ENCODE assay signal across 19 cellular contexts in genomic region chr10:87804939-87805569, GRCh38. TPM values are rescaled to one million over a fixed set of nuclear protein-coding genes. Genes with fewer than 3 reads are reported as not detected.
DNase-seq lines count a peak whose midpoint lies in the region; ATAC-seq, FAIRE-seq and TF ChIP-seq lines count a peak whose summit lies in the region.
"Had no signal": no experiment of that assay in that cellular context is flagged by ENCODE, and none has a peak within 500 bp of the region (broad histone marks: within the 10 kb centered on the region; RNA-seq: fewer than 3 reads in every experiment).

No MANE protein-coding gene starts in this region.

- no peak overlapping the region for H3K4me2 ChIP-seq in neural progenitor cell
- H3K4me2 ChIP-seq in osteoblast (ENCODE audit: insufficient read depth, low read length): no peak overlapping the region

- H4K20me1 ChIP-seq in neural progenitor cell (ENCODE audit: low read depth) (no peaks in the 10 kb centered on the region), osteoblast (ENCODE audit: insufficient read depth, low read length) (peaks cover 6% of the 10 kb centered on the region)

- CTCF ChIA-PET in activated CD8-positive, alpha-beta T cell treated with anti-CD3 and anti-CD28 coated beads, Interleukin-2, amount 10 ng/mL, durations not matched to agents 7 days and 5 days (lab: Charles Lee): interaction anchor here (1.4 kb wide), 1 partner anchor 17 kb away, joined by 3 read pairs; no protein-coding TSS in a partner anchor

- H3K27me3 Mint-ChIP-seq in activated T-cell treated with anti-CD3 and anti-CD28 coated beads, Interleukin-2, amount 50 U/mL, for 72 hours (ENCODE audit: low read depth): no peaks in the 10 kb centered on the region
- H3K27me3 Mint-ChIP-seq in activated CD8-positive, alpha-beta T cell treated with anti-CD3 and anti-CD28 coated beads, Interleukin-2, amount 10 ng/mL, durations not matched to agents 7 days and 5 days (ENCODE audit: low read depth): no peaks in the 10 kb centered on the region
- no peaks in the 10 kb centered on the region for H3K27me3 Mint-ChIP-seq in neural progenitor cell (ENCODE audit: insufficient read depth, low read depth)

- H3K27ac ChIP-seq in neural progenitor cell: no peak overlapping the region
- H3K27ac ChIP-seq in osteoblast (ENCODE audit: low read depth, low read length): no peak overlapping the region

- no peak for ATAC-seq in activated T-cell treated with anti-CD3 and anti-CD28 coated beads, Interleukin-2, amount 50 U/mL, for 72 hours (replicated peaks in 1 of 2)
- no peak for ATAC-seq in activated CD8-positive, alpha-beta T cell treated with anti-CD3 and anti-CD28 coated beads, Interleukin-2, amount 10 ng/mL, durations not matched to agents 7 days and 5 days
- peak; percentile 79 for ATAC-seq in esophagus mucosa

- H3K9me3 Mint-ChIP-seq in activated T-cell treated with anti-CD3 and anti-CD28 coated beads, Interleukin-2, amount 50 U/mL, for 72 hours: peaks cover 17% of the 10 kb centered on the region in 2 donors
- H3K9me3 Mint-ChIP-seq in activated CD8-positive, alpha-beta T cell treated with anti-CD3 and anti-CD28 coated beads, Interleukin-2, amount 10 ng/mL, durations not matched to agents 7 days and 5 days (ENCODE audit: insufficient read depth): peaks cover 39% of the 10 kb centered on the region
- H3K9me3 Mint-ChIP-seq in neural progenitor cell: peaks cover 56% of the 10 kb centered on the region

- no peaks in the 10 kb centered on the region for H3K4me1 ChIP-seq in neural progenitor cell
- no peaks in the 10 kb centered on the region for H3K4me1 ChIP-seq in osteoblast (ENCODE audit: insufficient read depth, low read length)
- H3K4me1 ChIP-seq: HAP-1 had no signal

- H3K27me3 ChIP-seq in neural progenitor cell: no peaks in the 10 kb centered on the region
- no peaks in the 10 kb centered on the region for H3K27me3 ChIP-seq in osteoblast (ENCODE audit: insufficient read depth, low read length)

- FAIRE-seq in GM12892 (lab: Jason Lieb, UNC): peak; percentile 5
- FAIRE-seq: RCC 7860 had no signal

- no peak overlapping the region for H3K4me3 Mint-ChIP-seq in activated T-cell treated with anti-CD3 and anti-CD28 coated beads, Interleukin-2, amount 50 U/mL, for 72 hours
- no peak overlapping the region for H3K4me3 Mint-ChIP-seq in activated CD8-positive, alpha-beta T cell treated with anti-CD3 and anti-CD28 coated beads, Interleukin-2, amount 10 ng/mL, durations not matched to agents 7 days and 5 days
- H3K4me3 Mint-ChIP-seq in neural progenitor cell: no peak overlapping the region

- no peak overlapping the region for H3K4me3 ChIP-seq in neural progenitor cell
- H3K4me3 ChIP-seq in osteoblast (ENCODE audit: insufficient read depth, low read length): no peak overlapping the region
- H3K4me3 ChIP-seq: HAP-1 had no signal

- H3K79me2 ChIP-seq in neural progenitor cell (ENCODE audit: low read depth): peaks cover 71% of the 10 kb centered on the region
- peaks cover 65% of the 10 kb centered on the region for H3K79me2 ChIP-seq in osteoblast (ENCODE audit: insufficient read depth, low read length)

- POLR2A ChIA-PET in activated CD8-positive, alpha-beta T cell treated with anti-CD3 and anti-CD28 coated beads, Interleukin-2, amount 10 ng/mL, durations not matched to agents 7 days and 5 days (lab: Charles Lee): interaction anchor here (1.2 kb wide), 1 partner anchor 9 kb away, joined by 3 read pairs; no protein-coding TSS in a partner anchor

- no peak overlapping the region for H3K9ac ChIP-seq in neural progenitor cell

- TF ChIP-seq CTCF in neural progenitor cell (IDR thresholded peaks at IDR 0.05) (no peak), osteoblast (IDR thresholded peaks at IDR 0.05; ENCODE audit: extremely low read depth, low read depth, low read length) (no peak)

- H3K9me3 ChIP-seq in neural progenitor cell (ENCODE audit: low read depth) (peaks cover 20% of the 10 kb centered on the region), osteoblast (ENCODE audit: low read depth, low read length) (no peaks in the 10 kb centered on the region)

- peaks cover 29% of the 10 kb centered on the region for H3K4me1 Mint-ChIP-seq in activated T-cell treated with anti-CD3 and anti-CD28 coated beads, Interleukin-2, amount 50 U/mL, for 72 hours (ENCODE audit: low read depth)
- H3K4me1 Mint-ChIP-seq in activated CD8-positive, alpha-beta T cell treated with anti-CD3 and anti-CD28 coated beads, Interleukin-2, amount 10 ng/mL, durations not matched to agents 7 days and 5 days (ENCODE audit: low read depth): peaks cover 22% of the 10 kb centered on the region
- H3K4me1 Mint-ChIP-seq in neural progenitor cell: no peaks in the 10 kb centered on the region

- TF ChIP-seq POLR2A in GM12892 (IDR thresholded peaks at IDR 0.05; ENCODE audit: low read depth, low read length): no peak

- no peak for DNase-seq in activated T-cell treated with anti-CD3 and anti-CD28 coated beads, Interleukin-2, amount 50 U/mL, for 72 hours
- no peak for DNase-seq in activated T-cell treated with anti-CD3 and anti-CD28 coated beads, Interleukin-2, amount 50 U/mL, for 1 hour
- DNase-seq in GM12892 (ENCODE audit: insufficient read length): no peak
- DNase-seq in activated CD8-positive, alpha-beta T cell treated with anti-CD3 and anti-CD28 coated beads, Interleukin-2, amount 10 ng/mL, durations not matched to agents 7 days and 5 days: no peak
- no peak for DNase-seq in neural progenitor cell (ENCODE audit: low spot score)
- no peak for DNase-seq in NCI-H526 treated with DMSO at 0.1 percent for 48 hours (lab: John Stamatoyannopoulos, UW)
- no peak for DNase-seq in osteoblast (ENCODE audit: insufficient read length, low spot score, missing footprints)
- DNase-seq: C1 segment of cervical spinal cord, Caco-2, Karpas-422, MM.1S, NCI-H1105 treated with DMSO at 0.1 percent for 48 hours, NCI-H187 treated with DMSO at 0.1 percent for 48 hours, NCI-H2171 treated with DMSO at 0.1 percent for 48 hours, NCI-H510A, SHP77 had no signal

- no peak overlapping the region for H2AFZ ChIP-seq in neural progenitor cell (replicated peaks)
- no peak overlapping the region for H2AFZ ChIP-seq in osteoblast (ENCODE audit: low read length)

- H3K27ac Mint-ChIP-seq in activated T-cell treated with anti-CD3 and anti-CD28 coated beads, Interleukin-2, amount 50 U/mL, for 72 hours: peak overlapping the region; percentile 15
- peak overlapping the region; percentile 25 for H3K27ac Mint-ChIP-seq in activated CD8-positive, alpha-beta T cell treated with anti-CD3 and anti-CD28 coated beads, Interleukin-2, amount 10 ng/mL, durations not matched to agents 7 days and 5 days
- no peak overlapping the region for H3K27ac Mint-ChIP-seq in neural progenitor cell

- H3K36me3 Mint-ChIP-seq in activated T-cell treated with anti-CD3 and anti-CD28 coated beads, Interleukin-2, amount 50 U/mL, for 72 hours (ENCODE audit: insufficient read depth in 2 of 2): peaks cover 35 to 70% of the 10 kb centered on the region in 2 donors
- H3K36me3 Mint-ChIP-seq in activated CD8-positive, alpha-beta T cell treated with anti-CD3 and anti-CD28 coated beads, Interleukin-2, amount 10 ng/mL, durations not matched to agents 7 days and 5 days (ENCODE audit: low read depth): peaks cover 80% of the 10 kb centered on the region
- H3K36me3 Mint-ChIP-seq in neural progenitor cell: peaks cover 79% of the 10 kb centered on the region

- H3K36me3 ChIP-seq in neural progenitor cell: peaks cover 58% of the 10 kb centered on the region
- peaks cover 17% of the 10 kb centered on the region for H3K36me3 ChIP-seq in osteoblast (ENCODE audit: insufficient read depth, low read length)

- H3F3A ChIP-seq in neural progenitor cell (ENCODE audit: low read depth): no peaks in the 10 kb centered on the region

RNA-seq across cellular contexts. Expression of gene ATAD1, which starts 13.0 kb away (rescaled TPM):
- 10 to 100 TPM; 54.2 to 55.9 TPM for total RNA-seq in activated T-cell treated with anti-CD3 and anti-CD28 coated beads, Interleukin-2, amount 50 U/mL, for 72 hours
- 33.6 TPM for polyA plus RNA-seq in GM12892 (2012; ENCODE audit: missing spikeins)
- total RNA-seq in activated CD8-positive, alpha-beta T cell treated with anti-CD3 and anti-CD28 coated beads, Interleukin-2, amount 10 ng/mL, durations not matched to agents 7 days and 5 days: 10 to 100 TPM; 38.9 to 42.5 TPM
- total RNA-seq in esophagus mucosa: 26.3 TPM
- total RNA-seq in neural progenitor cell (ENCODE audit: low replicate concordance): 47.8 and 63.2 TPM in 2 replicates
- 43.8 and 43.9 TPM in 2 replicates for total RNA-seq in osteoblast

RNA-seq across cellular contexts. Expression of gene KLLN, which starts 58.3 kb away (rescaled TPM):
- under 1 TPM; 0.22 to 0.46 TPM for total RNA-seq in activated T-cell treated with anti-CD3 and anti-CD28 coated beads, Interleukin-2, amount 50 U/mL, for 72 hours
- 2.0 TPM for polyA plus RNA-seq in GM12892 (2012; ENCODE audit: missing spikeins)
- under 1 TPM; 0.79 to 0.94 TPM for total RNA-seq in activated CD8-positive, alpha-beta T cell treated with anti-CD3 and anti-CD28 coated beads, Interleukin-2, amount 10 ng/mL, durations not matched to agents 7 days and 5 days
- total RNA-seq in esophagus mucosa (0.60 TPM), neural progenitor cell (ENCODE audit: low replicate concordance) (0.96 and 1.5 TPM in 2 replicates), osteoblast (0.59 and 0.72 TPM in 2 replicates)

RNA-seq across cellular contexts. Expression of gene PTEN, which starts 58.4 kb away (rescaled TPM):
- 10 to 100 TPM; 64.9 to 71.6 TPM for total RNA-seq in activated T-cell treated with anti-CD3 and anti-CD28 coated beads, Interleukin-2, amount 50 U/mL, for 72 hours
- polyA plus RNA-seq in GM12892 (2012; ENCODE audit: missing spikeins): 101 TPM
- total RNA-seq in activated CD8-positive, alpha-beta T cell treated with anti-CD3 and anti-CD28 coated beads, Interleukin-2, amount 10 ng/mL, durations not matched to agents 7 days and 5 days: 10 to 100 TPM; 87.2 to 91.9 TPM
- total RNA-seq in esophagus mucosa (77.0 TPM), neural progenitor cell (ENCODE audit: low replicate concordance) (50.5 and 64.9 TPM in 2 replicates), osteoblast (169 and 193 TPM in 2 replicates)
